ENCODE assay signal across 17 cellular contexts in genomic region chr14:87691482-87691881, GRCh38.
DNase-seq lines count a peak whose midpoint lies in the region; ATAC-seq and TF ChIP-seq lines count a peak whose summit lies in the region.
"Had no signal": no experiment of that assay in that cellular context is flagged by ENCODE, and none has a peak within 500 bp of the region (broad histone marks: within the 10 kb centered on the region; RNA-seq: fewer than 3 reads in every experiment).

No MANE protein-coding gene starts in this region.

- H3K36me3 ChIP-seq in endocrine pancreas (ENCODE audit: control insufficient read depth, insufficient read depth, low read length) (no peaks in the 10 kb centered on the region), mucosa of descending colon (ENCODE audit: low read depth) (no peaks in the 10 kb centered on the region)
- H3K36me3 ChIP-seq: SJCRH30 had no signal

- intact Hi-C loops in mucosa of descending colon (cut with DNase I, micrococcal nuclease): no loop called here

- H3K9me3 ChIP-seq in endocrine pancreas (ENCODE audit: control insufficient read depth, low read length) (no peaks in the 10 kb centered on the region), mucosa of descending colon (peaks cover 8% of the 10 kb centered on the region)
- H3K9me3 ChIP-seq: SJCRH30 had no signal

- H3K27me3 Mint-ChIP-seq in nephron (ENCODE audit: low read depth): no peaks in the 10 kb centered on the region
- H3K27me3 Mint-ChIP-seq in immature natural killer cell (ENCODE audit: low read depth in 3 of 3): peaks cover 0 to 6% (median 3%) of the 10 kb centered on the region in 3 donors
- H3K27me3 Mint-ChIP-seq: B cell; CD4-positive, CD25-positive, alpha-beta regulatory T cell had no signal

- H3K27me3 ChIP-seq in endocrine pancreas (ENCODE audit: control insufficient read depth, insufficient read depth, low read length): no peaks in the 10 kb centered on the region
- H3K27me3 ChIP-seq: SJCRH30 had no signal

- ATAC-seq in mucosa of descending colon: no peak

- H3K4me1 Mint-ChIP-seq in nephron: peaks cover 44% of the 10 kb centered on the region
- H3K4me1 Mint-ChIP-seq in immature natural killer cell: no peaks in the 10 kb centered on the region
- H3K4me1 Mint-ChIP-seq: B cell; CD4-positive, CD25-positive, alpha-beta regulatory T cell had no signal

- no peak for TF ChIP-seq CTCF in nephron (IDR thresholded peaks at IDR 0.05; ENCODE audit: unreplicated experiment in 3 of 3)
- no peak for TF ChIP-seq CTCF in mucosa of descending colon (IDR thresholded peaks at IDR 0.05)

- H3K9ac ChIP-seq in endocrine pancreas (ENCODE audit: control insufficient read depth, insufficient read depth, low read length): no peak overlapping the region

- H3K4me1 ChIP-seq in endocrine pancreas (ENCODE audit: control insufficient read depth, insufficient read depth, low read length) (no peaks in the 10 kb centered on the region), mucosa of descending colon (ENCODE audit: low read depth) (no peaks in the 10 kb centered on the region)

- peaks cover 6% of the 10 kb centered on the region for H3K9me3 Mint-ChIP-seq in nephron
- peaks cover 0 to 6% (median 0%) of the 10 kb centered on the region in 6 donors for H3K9me3 Mint-ChIP-seq in immature natural killer cell
- H3K9me3 Mint-ChIP-seq: H9 had no signal

- H3K36me3 Mint-ChIP-seq in nephron (ENCODE audit: low read depth) (no peaks in the 10 kb centered on the region), immature natural killer cell (peaks cover 0 to 4% (median 0%) of the 10 kb centered on the region in 3 donors)
- H3K36me3 Mint-ChIP-seq: CD4-positive, CD25-positive, alpha-beta regulatory T cell had no signal

- peak overlapping the region in 2 of 3 experiments; percentile 55 to 71 for H3K27ac Mint-ChIP-seq in nephron
- H3K27ac Mint-ChIP-seq in immature natural killer cell: no peak overlapping the region
- H3K27ac Mint-ChIP-seq: B cell; CD4-positive, CD25-positive, alpha-beta regulatory T cell had no signal

- H3K4me3 Mint-ChIP-seq in nephron (no peak overlapping the region), immature natural killer cell (no peak overlapping the region)
- H3K4me3 Mint-ChIP-seq: B cell; CD4-positive, CD25-positive, alpha-beta regulatory T cell; H9 had no signal

- DNase-seq in DMS153 (lab: John Stamatoyannopoulos, UW) (peak; percentile 2), DMS153 treated with DMSO at 0.1 percent for 48 hours (lab: John Stamatoyannopoulos, UW; ENCODE audit: unreplicated experiment) (no peak), DMS53 (lab: John Stamatoyannopoulos, UW) (peak; percentile 89), mucosa of descending colon (no peak), NCI-H2227 (lab: John Stamatoyannopoulos, UW; ENCODE audit: unreplicated experiment) (no peak), immature natural killer cell (no peak)
- DNase-seq: CD4-positive, CD25-positive, alpha-beta regulatory T cell; DMS79 treated with DMSO at 0.1 percent for 48 hours; H9; NCI-H1048; NCI-H187 treated with DMSO at 0.1 percent for 48 hours; NCI-H2171; NCI-H446 treated with DMSO at 0.1 percent for 48 hours; SJCRH30 had no signal

- H3K4me3 ChIP-seq in endocrine pancreas (ENCODE audit: control insufficient read depth, insufficient read depth, low read length) (peak overlapping the region; percentile 41), mucosa of descending colon (no peak overlapping the region)
- H3K4me3 ChIP-seq: SJCRH30 had no signal

Comparison
In these comparisons a context has a peak if more than half of its experiments do, and no peak if none do; other contexts are left out.
1. DNase-seq: peak in DMS153 (single experiment) and DMS53 (single experiment); none in DMS153 treated with DMSO at 0.1 percent for 48 hours (single experiment), mucosa of descending colon (0 of 3), NCI-H2227 (single experiment) and immature natural killer cell (0 of 3).
2. H3K27ac Mint-ChIP-seq: peak in nephron (2 of 3); none in immature natural killer cell (0 of 6).